Comparison of ENCODE assay signal across 8 cellular contexts in genomic region chr12:546920-547845, GRCh38.
DNase-seq lines count a peak whose midpoint lies in the region; ATAC-seq and TF ChIP-seq lines count a peak whose summit lies in the region.

No MANE protein-coding gene starts in this region.

- in situ Hi-C loops in IMR-90 (cut with MboI; ENCODE audit: low sequenced_read_pairs) = no loop called here
- in situ Hi-C loops in SK-MEL-5 (cut with HindIII; ENCODE audit: low pct_unique_long_range_greater_than_20kb, low sequenced_read_pairs) = no loop called here

- intact Hi-C loops in IMR-90 (cut with micrococcal nuclease) (loop anchor here (1.0 to 10.0 kb wide), 3 partner anchors 94 to 222 kb away; no protein-coding TSS in a partner anchor), heart left ventricle (cut with DNase I) (loop anchor here (2.0 to 10.0 kb wide), 8 partner anchors 45 to 105 kb away; no protein-coding TSS in a partner anchor)

- no TSS peak for BruUV-seq in IMR-90 (replicated peaks; lab: Mats Ljungman, UMichigan)

- H3K4me2 ChIP-seq in IMR-90 (ENCODE audit: low read depth, low read length) = peak overlapping the region; percentile 63

- WGBS in IMR-90 (ENCODE audit: extremely low coverage in 2 of 2, insufficient read length in 1 of 2), 2 experiments = 0% methylated on average over 13 of the region's 44 CpGs; no CpG with 5 or more reads in 1 of the 2 experiments
- 28 to 37% (median 32%) methylated on average over 20 to 44 of the region's 44 CpGs for WGBS in heart left ventricle, 4 donors

- H3K36me3 Mint-ChIP-seq in activated naive CD4-positive, alpha-beta T cell treated with anti-CD3 and anti-CD28 coated beads, Interleukin-2, amount 10 ng/mL, durations not matched to agents 7 days and 5 days = no peaks in the 10 kb centered on the region

- peak; percentile 97 for TF ChIP-seq CTCF in IMR-90 (conservative IDR thresholded peaks at IDR 0.05; ENCODE audit: low read depth, low read length)
- TF ChIP-seq CTCF in heart left ventricle (IDR thresholded peaks at IDR 0.05) = peak; percentile 94 to 98 (median 97)

- H4K8ac ChIP-seq in IMR-90 (ENCODE audit: low read depth in 2 of 2, low read length in 2 of 2) = no peak overlapping the region

- H3K27ac ChIP-seq in IMR-90 (ENCODE audit: insufficient read depth, low read length) (no peak overlapping the region), heart left ventricle (peak overlapping the region in 5 of 12 donors; percentile 3 to 83 (median 26))

- no peak overlapping the region for H3K56ac ChIP-seq in IMR-90 (ENCODE audit: extremely low read depth, insufficient read depth, low read length)

- dilution Hi-C loops in IMR-90 (cut with HindIII; ENCODE audit: low sequenced_read_pairs, unreplicated experiment) = no loop called here

- ATAC-seq in IMR-90 (ENCODE audit: low read depth) (peak; percentile 95), heart left ventricle (peak in 3 of 4 donors; percentile 47 to 58 (median 50)), GM21447 (IDR thresholded peaks at IDR 0.05; ENCODE audit: unreplicated experiment) (no peak)

- no peak overlapping the region for H3K4me3 ChIP-seq in IMR-90 (ENCODE audit: insufficient read depth, low read depth, low read length)
- H3K4me3 ChIP-seq in heart left ventricle = no peak overlapping the region

- POLR2A ChIA-PET in IMR-90 (lab: Charles Lee; ENCODE audit: unreplicated experiment) = no interaction called here

- H3K4me3 Mint-ChIP-seq in activated naive CD4-positive, alpha-beta T cell treated with anti-CD3 and anti-CD28 coated beads, Interleukin-2, amount 10 ng/mL, durations not matched to agents 7 days and 5 days = no peak overlapping the region

- H2AFZ ChIP-seq in IMR-90 (replicated peaks; ENCODE audit: low read length, poor library complexity) = peak overlapping the region; percentile 11

- no peaks in the 10 kb centered on the region for H3K79me1 ChIP-seq in IMR-90 (ENCODE audit: low read depth in 1 of 2, low read length in 2 of 2)

- no peaks in the 10 kb centered on the region for H4K20me1 ChIP-seq in IMR-90 (ENCODE audit: insufficient read depth, low read length)

- CTCF ChIA-PET in IMR-90 (lab: Yijun Ruan, JAX) = interaction anchor here (0.5 to 3.0 kb wide), 9 partner anchors 9 to 193 kb away, joined by 3 to 21 read pairs (median 3); no protein-coding TSS in a partner anchor
- CTCF ChIA-PET in activated naive CD4-positive, alpha-beta T cell treated with anti-CD3 and anti-CD28 coated beads, Interleukin-2, amount 10 ng/mL, durations not matched to agents 7 days and 5 days (lab: Charles Lee) = interaction anchor here (0.6 to 3.5 kb wide), 17 partner anchors 10 to 434 kb away, joined by 3 to 102 read pairs (median 5); no protein-coding TSS in a partner anchor

- no peak overlapping the region for H2AK5ac ChIP-seq in IMR-90 (ENCODE audit: low read depth, low read length)

- no peak overlapping the region for H3K23ac ChIP-seq in IMR-90 (ENCODE audit: low read depth, low read length)

- no peak overlapping the region for H4K91ac ChIP-seq in IMR-90 (ENCODE audit: insufficient read depth, low read depth, low read length)

- no peaks in the 10 kb centered on the region for H3K4me1 ChIP-seq in IMR-90 (ENCODE audit: control insufficient read depth, insufficient read depth, low read length)
- peaks cover 0 to 59% (median 21%) of the 10 kb centered on the region in 12 donors for H3K4me1 ChIP-seq in heart left ventricle

- no peaks in the 10 kb centered on the region for H3K9me1 ChIP-seq in IMR-90 (ENCODE audit: insufficient read depth, low read length)

- H3K9me3 Mint-ChIP-seq in activated naive CD4-positive, alpha-beta T cell treated with anti-CD3 and anti-CD28 coated beads, Interleukin-2, amount 10 ng/mL, durations not matched to agents 7 days and 5 days = no peaks in the 10 kb centered on the region

- H3K27me3 ChIP-seq in IMR-90 (ENCODE audit: control insufficient read depth, insufficient read depth, low read length) (peaks cover 64% of the 10 kb centered on the region), heart left ventricle (peaks cover 0 to 13% (median 6%) of the 10 kb centered on the region in 9 donors)

- no peak overlapping the region for H2BK120ac ChIP-seq in IMR-90 (ENCODE audit: low read depth, low read length)

- H3K4ac ChIP-seq in IMR-90 (ENCODE audit: low read depth, low read length) = no peak overlapping the region

- H4K5ac ChIP-seq in IMR-90 (ENCODE audit: low read depth, low read length) = no peak overlapping the region

- no peak overlapping the region for H2BK15ac ChIP-seq in IMR-90 (ENCODE audit: low read depth, low read length)

- H3K9me3 ChIP-seq in IMR-90 (ENCODE audit: control insufficient read depth, insufficient read depth, low read length) (no peaks in the 10 kb centered on the region), heart left ventricle (no peaks in the 10 kb centered on the region)

- H3K36me3 ChIP-seq in IMR-90 (ENCODE audit: control insufficient read depth, insufficient read depth, low read length) (no peaks in the 10 kb centered on the region), heart left ventricle (no peaks in the 10 kb centered on the region)

- no peak overlapping the region for H2BK5ac ChIP-seq in IMR-90 (ENCODE audit: low read depth, low read length, poor library complexity, severe bottlenecking)

- peaks cover 36% of the 10 kb centered on the region for H3K4me1 Mint-ChIP-seq in activated naive CD4-positive, alpha-beta T cell treated with anti-CD3 and anti-CD28 coated beads, Interleukin-2, amount 10 ng/mL, durations not matched to agents 7 days and 5 days

- no peak overlapping the region for H2BK20ac ChIP-seq in IMR-90 (ENCODE audit: low read depth, low read length)

- peak; percentile 99 for TF ChIP-seq RAD21 in IMR-90 (IDR thresholded peaks at IDR 0.05; ENCODE audit: low read length)

- no peak overlapping the region for H3K18ac ChIP-seq in IMR-90 (ENCODE audit: low read depth, low read length)

- H3K9ac ChIP-seq in IMR-90 (ENCODE audit: low read depth, low read length) = no peak overlapping the region

- DNase-seq in ELF-1 (ENCODE audit: low read depth, low spot score) (peak; percentile 88), IMR-90 (peak; percentile 26), SK-MEL-5 (ENCODE audit: low read depth, low spot score) (peak; percentile 65), heart left ventricle (peak; percentile 66 to 85 (median 71)), putamen (ENCODE audit: low spot score) (peak; percentile 34), KG1 (lab: John Stamatoyannopoulos, UW) (no peak)
- DNase-seq in activated naive CD4-positive, alpha-beta T cell treated with anti-CD3 and anti-CD28 coated beads, Interleukin-2, amount 10 ng/mL, durations not matched to agents 7 days and 5 days = peak; percentile 74

- H2AK9ac ChIP-seq in IMR-90 (replicated peaks; ENCODE audit: low read depth, low read length, poor library complexity) = peak overlapping the region; percentile 23

- no peak overlapping the region for H3K14ac ChIP-seq in IMR-90 (replicated peaks; ENCODE audit: low read depth, low read length)

- no peak for TF ChIP-seq POLR2A in IMR-90 (IDR thresholded peaks at IDR 0.05; ENCODE audit: low read depth, low read length)
- no peak for TF ChIP-seq POLR2A in heart left ventricle (IDR thresholded peaks at IDR 0.05)

- H3K27me3 Mint-ChIP-seq in activated naive CD4-positive, alpha-beta T cell treated with anti-CD3 and anti-CD28 coated beads, Interleukin-2, amount 10 ng/mL, durations not matched to agents 7 days and 5 days = peaks cover 93% of the 10 kb centered on the region

- H3K27ac Mint-ChIP-seq in activated naive CD4-positive, alpha-beta T cell treated with anti-CD3 and anti-CD28 coated beads, Interleukin-2, amount 10 ng/mL, durations not matched to agents 7 days and 5 days = peak overlapping the region; percentile 24

TF ChIP-seq in IMR-90, 13 proteins besides CTCF, POLR2A, EP300 and RAD21:
- peak; percentile 95 for TF ChIP-seq RFX5 (IDR thresholded peaks at IDR 0.05; ENCODE audit: low read depth, low read length)
- TF ChIP-seq SMC3 (IDR thresholded peaks at IDR 0.05; ENCODE audit: low read depth, low read length) = peak; percentile 99
- TF ChIP-seq ELK1 (IDR thresholded peaks at IDR 0.05; ENCODE audit: borderline replicate concordance, low read depth, low read length) = no peak
- no peak for TF ChIP-seq FOS (IDR thresholded peaks at IDR 0.05; ENCODE audit: low read depth, low read length)
- TF ChIP-seq CEBPB (IDR thresholded peaks at IDR 0.05; ENCODE audit: low read depth, low read length) = no peak
